1 cellular context compared by ENCODE assay signal in the genomic region with DNA sequence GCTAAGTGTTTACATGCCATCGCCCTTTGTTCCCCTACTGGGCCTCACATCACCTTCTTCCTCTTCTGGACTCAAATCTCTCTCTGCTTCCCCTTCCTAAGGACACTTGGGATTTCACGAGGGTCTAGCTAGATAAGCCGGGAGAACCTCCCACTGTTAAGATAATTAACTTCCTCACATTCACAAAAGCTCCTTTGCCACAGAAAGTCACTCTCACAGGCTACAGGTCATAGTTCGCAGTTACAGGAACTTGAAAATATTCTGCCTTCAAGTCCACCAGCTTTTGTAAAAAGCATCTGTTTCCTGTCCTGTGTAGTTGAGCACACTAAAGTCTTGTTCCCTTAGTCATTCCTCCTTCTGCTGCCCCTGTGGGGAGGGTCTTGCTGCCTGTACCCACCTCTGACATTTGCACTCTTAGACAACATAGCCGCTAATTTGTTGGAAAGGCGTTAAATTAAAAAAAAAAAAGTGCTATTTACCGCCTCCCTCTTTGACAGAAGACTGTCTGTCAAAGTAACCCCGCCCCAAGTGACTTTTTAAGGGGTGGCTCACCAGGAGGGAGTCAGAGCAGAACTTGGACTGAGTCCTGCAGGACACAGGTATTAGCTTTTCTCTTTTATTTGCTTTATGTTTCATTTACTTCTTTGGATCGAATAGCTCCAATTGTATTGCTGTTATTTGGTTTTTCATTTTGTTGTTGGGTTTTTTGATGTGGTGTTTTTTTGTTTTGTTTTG.
TF ChIP-seq lines count a peak whose summit lies in the region.

No MANE protein-coding gene starts in this region.

TF ChIP-seq in K562, 482 proteins besides CTCF, POLR2A, EP300 and RAD21:
- TF ChIP-seq, protein P1, sequence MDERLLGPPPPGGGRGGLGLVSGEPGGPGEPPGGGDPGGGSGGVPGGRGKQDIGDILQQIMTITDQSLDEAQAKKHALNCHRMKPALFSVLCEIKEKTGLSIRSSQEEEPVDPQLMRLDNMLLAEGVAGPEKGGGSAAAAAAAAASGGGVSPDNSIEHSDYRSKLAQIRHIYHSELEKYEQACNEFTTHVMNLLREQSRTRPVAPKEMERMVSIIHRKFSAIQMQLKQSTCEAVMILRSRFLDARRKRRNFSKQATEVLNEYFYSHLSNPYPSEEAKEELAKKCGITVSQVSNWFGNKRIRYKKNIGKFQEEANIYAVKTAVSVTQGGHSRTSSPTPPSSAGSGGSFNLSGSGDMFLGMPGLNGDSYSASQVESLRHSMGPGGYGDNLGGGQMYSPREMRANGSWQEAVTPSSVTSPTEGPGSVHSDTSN (CRISPR knock-in tag; IDR thresholded peaks at IDR 0.05; ENCODE audit: low read depth) = no peak
- TF ChIP-seq, protein P1 (tag; conservative IDR thresholded peaks at IDR 0.05; ENCODE audit: low read depth) = peak; percentile 61
- TF ChIP-seq POLR2AphosphoS5 (IDR thresholded peaks at IDR 0.05; ENCODE audit: control insufficient read depth, insufficient read depth, low read depth, low read length) (no peak), HIVEP1 (CRISPR knock-in tag; IDR thresholded peaks at IDR 0.05) (peak; percentile 32; the same call in 1 of the 2 replicates), NR2C1 (IDR thresholded peaks at IDR 0.05) (peak; percentile 53; the same call in 1 of the 2 replicates), NR2C1 (tag; IDR thresholded peaks at IDR 0.05) (peak; percentile 63), SRSF3 (IDR thresholded peaks at IDR 0.05; ENCODE audit: insufficient read depth, low read length) (no peak), NUFIP1 (IDR thresholded peaks at IDR 0.05; ENCODE audit: partially characterized antibody) (no peak), MXI1 (IDR thresholded peaks at IDR 0.05; ENCODE audit: low read depth, low read length) (no peak), MCM7 (IDR thresholded peaks at IDR 0.05) (no peak), SPI1 (IDR thresholded peaks at IDR 0.05; ENCODE audit: borderline replicate concordance, low read depth, low read length) (peak; percentile 52; the same call in 1 of the 2 replicates), CCAR2 (IDR thresholded peaks at IDR 0.05; ENCODE audit: low read depth, low read length) (no peak), TCFL5 (CRISPR knock-in tag; conservative IDR thresholded peaks at IDR 0.05) (no peak), ETV6 (IDR thresholded peaks at IDR 0.05; ENCODE audit: borderline replicate concordance in 1 of 2, low read depth in 2 of 2, low read length in 1 of 2) (peak in 1 of 2 experiments; percentile 47; a peak in 1 of 4 replicates), ETV6 (CRISPR knock-in tag; IDR thresholded peaks at IDR 0.05; ENCODE audit: borderline replicate concordance) (no peak), ZNF707 (CRISPR knock-in tag; conservative IDR thresholded peaks at IDR 0.05) (no peak), PHB2 (IDR thresholded peaks at IDR 0.05; ENCODE audit: low read depth) (no peak), ZNF384 (IDR thresholded peaks at IDR 0.05; ENCODE audit: low read depth, low read length) (peak; percentile 29; the same call in 1 of the 2 replicates), CTBP1 (IDR thresholded peaks at IDR 0.05; ENCODE audit: borderline replicate concordance) (peak; percentile 35; the same call in 1 of the 2 replicates), NFYB (IDR thresholded peaks at IDR 0.05; ENCODE audit: extremely low read depth, insufficient read length) (no peak), PHTF2 (CRISPR knock-in tag; IDR thresholded peaks at IDR 0.05) (no peak), NR2C2 (CRISPR knock-in tag; IDR thresholded peaks at IDR 0.05) (no peak), NR2C2 (tag; IDR thresholded peaks at IDR 0.05) (peak; percentile 83), CAMTA2 (CRISPR knock-in tag; conservative IDR thresholded peaks at IDR 0.05) (no peak), L3MBTL2 (IDR thresholded peaks at IDR 0.05) (peak; percentile 34; the same call in 1 of the 2 replicates), ZNF445 (CRISPR knock-in tag; IDR thresholded peaks at IDR 0.05; ENCODE audit: low read depth) (no peak), RB1 (IDR thresholded peaks at IDR 0.05; ENCODE audit: low read depth) (no peak), ZNF143 (CRISPR knock-in tag; IDR thresholded peaks at IDR 0.05) (no peak), SOX6 (IDR thresholded peaks at IDR 0.05) (peak; percentile 50; the same call in 1 of the 2 replicates), ESRRA (IDR thresholded peaks at IDR 0.05; ENCODE audit: borderline replicate concordance, low read depth) (0 out of 2 replicates have a peak, but pooled peaks have one; percentile 25)
- TF ChIP-seq, protein P2, sequence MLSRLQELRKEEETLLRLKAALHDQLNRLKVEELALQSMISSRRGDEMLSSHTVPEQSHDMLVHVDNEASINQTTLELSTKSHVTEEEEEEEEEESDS (CRISPR knock-in tag; IDR thresholded peaks at IDR 0.05) = no peak
- TF ChIP-seq, protein P3, sequence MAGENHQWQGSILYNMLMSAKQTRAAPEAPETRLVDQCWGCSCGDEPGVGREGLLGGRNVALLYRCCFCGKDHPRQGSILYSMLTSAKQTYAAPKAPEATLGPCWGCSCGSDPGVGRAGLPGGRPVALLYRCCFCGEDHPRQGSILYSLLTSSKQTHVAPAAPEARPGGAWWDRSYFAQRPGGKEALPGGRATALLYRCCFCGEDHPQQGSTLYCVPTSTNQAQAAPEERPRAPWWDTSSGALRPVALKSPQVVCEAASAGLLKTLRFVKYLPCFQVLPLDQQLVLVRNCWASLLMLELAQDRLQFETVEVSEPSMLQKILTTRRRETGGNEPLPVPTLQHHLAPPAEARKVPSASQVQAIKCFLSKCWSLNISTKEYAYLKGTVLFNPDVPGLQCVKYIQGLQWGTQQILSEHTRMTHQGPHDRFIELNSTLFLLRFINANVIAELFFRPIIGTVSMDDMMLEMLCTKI (IDR thresholded peaks at IDR 0.05; ENCODE audit: partially characterized antibody) = no peak
- TF ChIP-seq, protein P4, sequence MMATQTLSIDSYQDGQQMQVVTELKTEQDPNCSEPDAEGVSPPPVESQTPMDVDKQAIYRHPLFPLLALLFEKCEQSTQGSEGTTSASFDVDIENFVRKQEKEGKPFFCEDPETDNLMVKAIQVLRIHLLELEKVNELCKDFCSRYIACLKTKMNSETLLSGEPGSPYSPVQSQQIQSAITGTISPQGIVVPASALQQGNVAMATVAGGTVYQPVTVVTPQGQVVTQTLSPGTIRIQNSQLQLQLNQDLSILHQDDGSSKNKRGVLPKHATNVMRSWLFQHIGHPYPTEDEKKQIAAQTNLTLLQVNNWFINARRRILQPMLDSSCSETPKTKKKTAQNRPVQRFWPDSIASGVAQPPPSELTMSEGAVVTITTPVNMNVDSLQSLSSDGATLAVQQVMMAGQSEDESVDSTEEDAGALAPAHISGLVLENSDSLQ (IDR thresholded peaks at IDR 0.05) = peak; percentile 87
- TF ChIP-seq, protein P5, sequence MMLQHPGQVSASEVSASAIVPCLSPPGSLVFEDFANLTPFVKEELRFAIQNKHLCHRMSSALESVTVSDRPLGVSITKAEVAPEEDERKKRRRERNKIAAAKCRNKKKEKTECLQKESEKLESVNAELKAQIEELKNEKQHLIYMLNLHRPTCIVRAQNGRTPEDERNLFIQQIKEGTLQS (IDR thresholded peaks at IDR 0.05) = no peak
- TF ChIP-seq, protein P5 (CRISPR knock-in tag; conservative IDR thresholded peaks at IDR 0.05) = no peak
- TF ChIP-seq, protein P6, sequence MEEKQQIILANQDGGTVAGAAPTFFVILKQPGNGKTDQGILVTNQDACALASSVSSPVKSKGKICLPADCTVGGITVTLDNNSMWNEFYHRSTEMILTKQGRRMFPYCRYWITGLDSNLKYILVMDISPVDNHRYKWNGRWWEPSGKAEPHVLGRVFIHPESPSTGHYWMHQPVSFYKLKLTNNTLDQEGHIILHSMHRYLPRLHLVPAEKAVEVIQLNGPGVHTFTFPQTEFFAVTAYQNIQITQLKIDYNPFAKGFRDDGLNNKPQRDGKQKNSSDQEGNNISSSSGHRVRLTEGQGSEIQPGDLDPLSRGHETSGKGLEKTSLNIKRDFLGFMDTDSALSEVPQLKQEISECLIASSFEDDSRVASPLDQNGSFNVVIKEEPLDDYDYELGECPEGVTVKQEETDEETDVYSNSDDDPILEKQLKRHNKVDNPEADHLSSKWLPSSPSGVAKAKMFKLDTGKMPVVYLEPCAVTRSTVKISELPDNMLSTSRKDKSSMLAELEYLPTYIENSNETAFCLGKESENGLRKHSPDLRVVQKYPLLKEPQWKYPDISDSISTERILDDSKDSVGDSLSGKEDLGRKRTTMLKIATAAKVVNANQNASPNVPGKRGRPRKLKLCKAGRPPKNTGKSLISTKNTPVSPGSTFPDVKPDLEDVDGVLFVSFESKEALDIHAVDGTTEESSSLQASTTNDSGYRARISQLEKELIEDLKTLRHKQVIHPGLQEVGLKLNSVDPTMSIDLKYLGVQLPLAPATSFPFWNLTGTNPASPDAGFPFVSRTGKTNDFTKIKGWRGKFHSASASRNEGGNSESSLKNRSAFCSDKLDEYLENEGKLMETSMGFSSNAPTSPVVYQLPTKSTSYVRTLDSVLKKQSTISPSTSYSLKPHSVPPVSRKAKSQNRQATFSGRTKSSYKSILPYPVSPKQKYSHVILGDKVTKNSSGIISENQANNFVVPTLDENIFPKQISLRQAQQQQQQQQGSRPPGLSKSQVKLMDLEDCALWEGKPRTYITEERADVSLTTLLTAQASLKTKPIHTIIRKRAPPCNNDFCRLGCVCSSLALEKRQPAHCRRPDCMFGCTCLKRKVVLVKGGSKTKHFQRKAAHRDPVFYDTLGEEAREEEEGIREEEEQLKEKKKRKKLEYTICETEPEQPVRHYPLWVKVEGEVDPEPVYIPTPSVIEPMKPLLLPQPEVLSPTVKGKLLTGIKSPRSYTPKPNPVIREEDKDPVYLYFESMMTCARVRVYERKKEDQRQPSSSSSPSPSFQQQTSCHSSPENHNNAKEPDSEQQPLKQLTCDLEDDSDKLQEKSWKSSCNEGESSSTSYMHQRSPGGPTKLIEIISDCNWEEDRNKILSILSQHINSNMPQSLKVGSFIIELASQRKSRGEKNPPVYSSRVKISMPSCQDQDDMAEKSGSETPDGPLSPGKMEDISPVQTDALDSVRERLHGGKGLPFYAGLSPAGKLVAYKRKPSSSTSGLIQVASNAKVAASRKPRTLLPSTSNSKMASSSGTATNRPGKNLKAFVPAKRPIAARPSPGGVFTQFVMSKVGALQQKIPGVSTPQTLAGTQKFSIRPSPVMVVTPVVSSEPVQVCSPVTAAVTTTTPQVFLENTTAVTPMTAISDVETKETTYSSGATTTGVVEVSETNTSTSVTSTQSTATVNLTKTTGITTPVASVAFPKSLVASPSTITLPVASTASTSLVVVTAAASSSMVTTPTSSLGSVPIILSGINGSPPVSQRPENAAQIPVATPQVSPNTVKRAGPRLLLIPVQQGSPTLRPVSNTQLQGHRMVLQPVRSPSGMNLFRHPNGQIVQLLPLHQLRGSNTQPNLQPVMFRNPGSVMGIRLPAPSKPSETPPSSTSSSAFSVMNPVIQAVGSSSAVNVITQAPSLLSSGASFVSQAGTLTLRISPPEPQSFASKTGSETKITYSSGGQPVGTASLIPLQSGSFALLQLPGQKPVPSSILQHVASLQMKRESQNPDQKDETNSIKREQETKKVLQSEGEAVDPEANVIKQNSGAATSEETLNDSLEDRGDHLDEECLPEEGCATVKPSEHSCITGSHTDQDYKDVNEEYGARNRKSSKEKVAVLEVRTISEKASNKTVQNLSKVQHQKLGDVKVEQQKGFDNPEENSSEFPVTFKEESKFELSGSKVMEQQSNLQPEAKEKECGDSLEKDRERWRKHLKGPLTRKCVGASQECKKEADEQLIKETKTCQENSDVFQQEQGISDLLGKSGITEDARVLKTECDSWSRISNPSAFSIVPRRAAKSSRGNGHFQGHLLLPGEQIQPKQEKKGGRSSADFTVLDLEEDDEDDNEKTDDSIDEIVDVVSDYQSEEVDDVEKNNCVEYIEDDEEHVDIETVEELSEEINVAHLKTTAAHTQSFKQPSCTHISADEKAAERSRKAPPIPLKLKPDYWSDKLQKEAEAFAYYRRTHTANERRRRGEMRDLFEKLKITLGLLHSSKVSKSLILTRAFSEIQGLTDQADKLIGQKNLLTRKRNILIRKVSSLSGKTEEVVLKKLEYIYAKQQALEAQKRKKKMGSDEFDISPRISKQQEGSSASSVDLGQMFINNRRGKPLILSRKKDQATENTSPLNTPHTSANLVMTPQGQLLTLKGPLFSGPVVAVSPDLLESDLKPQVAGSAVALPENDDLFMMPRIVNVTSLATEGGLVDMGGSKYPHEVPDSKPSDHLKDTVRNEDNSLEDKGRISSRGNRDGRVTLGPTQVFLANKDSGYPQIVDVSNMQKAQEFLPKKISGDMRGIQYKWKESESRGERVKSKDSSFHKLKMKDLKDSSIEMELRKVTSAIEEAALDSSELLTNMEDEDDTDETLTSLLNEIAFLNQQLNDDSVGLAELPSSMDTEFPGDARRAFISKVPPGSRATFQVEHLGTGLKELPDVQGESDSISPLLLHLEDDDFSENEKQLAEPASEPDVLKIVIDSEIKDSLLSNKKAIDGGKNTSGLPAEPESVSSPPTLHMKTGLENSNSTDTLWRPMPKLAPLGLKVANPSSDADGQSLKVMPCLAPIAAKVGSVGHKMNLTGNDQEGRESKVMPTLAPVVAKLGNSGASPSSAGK (IDR thresholded peaks at IDR 0.05) = 0 out of 2 replicates have a peak, but pooled peaks have one; percentile 11
